1 cellular context compared by ENCODE assay signal in the genomic region with DNA sequence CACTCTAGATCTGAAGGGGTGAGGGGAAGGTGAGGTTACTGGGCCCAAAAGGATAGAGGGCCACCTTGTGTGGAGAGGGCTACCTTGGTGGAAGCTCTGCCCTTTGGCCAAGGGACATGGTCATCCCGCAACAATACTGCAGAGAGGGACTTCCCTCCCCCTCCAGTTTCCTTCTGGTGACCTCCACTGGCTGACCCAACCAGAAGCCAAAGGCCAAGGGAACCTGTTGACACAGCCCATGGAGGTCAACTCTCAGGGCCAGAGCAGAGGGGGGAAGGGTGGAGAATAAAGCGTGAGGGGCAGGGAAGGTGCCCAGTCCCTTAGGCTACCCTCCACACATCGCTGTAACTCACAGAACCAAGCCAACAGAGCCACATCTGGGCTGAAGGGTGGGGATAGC.
TF ChIP-seq lines count a peak whose summit lies in the region.

No MANE protein-coding gene starts in this region.

TF ChIP-seq in HepG2, 621 proteins besides CTCF, POLR2A, EP300 and RAD21 (continued from another document and continues in another):
- TF ChIP-seq KDM2A (CRISPR knock-in tag; IDR thresholded peaks at IDR 0.05; ENCODE audit: borderline replicate concordance, low read depth) (no peak), ZNF510 (CRISPR knock-in tag; IDR thresholded peaks at IDR 0.05; ENCODE audit: low read depth) (no peak), ARHGAP35 (CRISPR knock-in tag; IDR thresholded peaks at IDR 0.05; ENCODE audit: borderline replicate concordance) (no peak), IRF2 (CRISPR knock-in tag; IDR thresholded peaks at IDR 0.05) (peak; percentile 69; the same call in 1 of the 2 replicates), ZBTB25 (CRISPR knock-in tag; IDR thresholded peaks at IDR 0.05) (no peak), NCOA5 (CRISPR knock-in tag; IDR thresholded peaks at IDR 0.05) (no peak), DNMT3B (CRISPR knock-in tag; conservative IDR thresholded peaks at IDR 0.05) (no peak), FOXC1 (CRISPR knock-in tag; IDR thresholded peaks at IDR 0.05; ENCODE audit: borderline replicate concordance) (no peak), ZNF468 (CRISPR knock-in tag; IDR thresholded peaks at IDR 0.05) (no peak), SNAI1 (CRISPR knock-in tag; IDR thresholded peaks at IDR 0.05; ENCODE audit: borderline replicate concordance) (no peak), DDIT3 (CRISPR knock-in tag; IDR thresholded peaks at IDR 0.05) (no peak), BHLHE40 (IDR thresholded peaks at IDR 0.05; ENCODE audit: low read length) (no peak), HNF4G (IDR thresholded peaks at IDR 0.05; ENCODE audit: borderline replicate concordance, low read depth, low read length) (peak; percentile 82), HNF4G (CRISPR knock-in tag; IDR thresholded peaks at IDR 0.05; ENCODE audit: borderline replicate concordance, low read depth) (peak; percentile 59; the same call in 1 of the 2 replicates), HDAC6 (IDR thresholded peaks at IDR 0.05; ENCODE audit: low read depth, low read length) (no peak), ZNF274 (CRISPR knock-in tag; IDR thresholded peaks at IDR 0.05) (no peak), YEATS4 (CRISPR knock-in tag; IDR thresholded peaks at IDR 0.05; ENCODE audit: borderline replicate concordance) (no peak), ZNF746 (CRISPR knock-in tag; IDR thresholded peaks at IDR 0.05) (no peak), KDM5A (IDR thresholded peaks at IDR 0.05; ENCODE audit: borderline replicate concordance, low read length) (no peak), POLR2AphosphoS5 (IDR thresholded peaks at IDR 0.05; ENCODE audit: low read depth, low read length) (no peak), ZNF644 (CRISPR knock-in tag; IDR thresholded peaks at IDR 0.05; ENCODE audit: low read depth) (peak; percentile 50; the same call in 1 of the 2 replicates), ARID5B (CRISPR knock-in tag; IDR thresholded peaks at IDR 0.05) (peak; percentile 78), HNF4A (CRISPR knock-in tag; IDR thresholded peaks at IDR 0.05) (peak; percentile 90), ZMAT3 (CRISPR knock-in tag; conservative IDR thresholded peaks at IDR 0.05) (no peak), ZNF747 (CRISPR knock-in tag; IDR thresholded peaks at IDR 0.05; ENCODE audit: borderline replicate concordance) (no peak), SOX13 (IDR thresholded peaks at IDR 0.05) (no peak), SOX13 (CRISPR knock-in tag; conservative IDR thresholded peaks at IDR 0.05 in 1 of 2, IDR thresholded peaks at IDR 0.05 in 1 of 2) (peak in 1 of 2 experiments; percentile 70; a peak in 2 of 4 replicates), ZC3H13 (CRISPR knock-in tag; IDR thresholded peaks at IDR 0.05) (no peak), KDM1A (CRISPR knock-in tag; IDR thresholded peaks at IDR 0.05) (no peak), CEBPB (IDR thresholded peaks at IDR 0.05; ENCODE audit: borderline replicate concordance, low read depth, low read length) (no peak), MAFF (IDR thresholded peaks at IDR 0.05; ENCODE audit: low read depth, low read length) (no peak), TOE1 (CRISPR knock-in tag; IDR thresholded peaks at IDR 0.05) (no peak), EEA1 (CRISPR knock-in tag; IDR thresholded peaks at IDR 0.05; ENCODE audit: borderline replicate concordance) (no peak)
- TF ChIP-seq, protein P1, sequence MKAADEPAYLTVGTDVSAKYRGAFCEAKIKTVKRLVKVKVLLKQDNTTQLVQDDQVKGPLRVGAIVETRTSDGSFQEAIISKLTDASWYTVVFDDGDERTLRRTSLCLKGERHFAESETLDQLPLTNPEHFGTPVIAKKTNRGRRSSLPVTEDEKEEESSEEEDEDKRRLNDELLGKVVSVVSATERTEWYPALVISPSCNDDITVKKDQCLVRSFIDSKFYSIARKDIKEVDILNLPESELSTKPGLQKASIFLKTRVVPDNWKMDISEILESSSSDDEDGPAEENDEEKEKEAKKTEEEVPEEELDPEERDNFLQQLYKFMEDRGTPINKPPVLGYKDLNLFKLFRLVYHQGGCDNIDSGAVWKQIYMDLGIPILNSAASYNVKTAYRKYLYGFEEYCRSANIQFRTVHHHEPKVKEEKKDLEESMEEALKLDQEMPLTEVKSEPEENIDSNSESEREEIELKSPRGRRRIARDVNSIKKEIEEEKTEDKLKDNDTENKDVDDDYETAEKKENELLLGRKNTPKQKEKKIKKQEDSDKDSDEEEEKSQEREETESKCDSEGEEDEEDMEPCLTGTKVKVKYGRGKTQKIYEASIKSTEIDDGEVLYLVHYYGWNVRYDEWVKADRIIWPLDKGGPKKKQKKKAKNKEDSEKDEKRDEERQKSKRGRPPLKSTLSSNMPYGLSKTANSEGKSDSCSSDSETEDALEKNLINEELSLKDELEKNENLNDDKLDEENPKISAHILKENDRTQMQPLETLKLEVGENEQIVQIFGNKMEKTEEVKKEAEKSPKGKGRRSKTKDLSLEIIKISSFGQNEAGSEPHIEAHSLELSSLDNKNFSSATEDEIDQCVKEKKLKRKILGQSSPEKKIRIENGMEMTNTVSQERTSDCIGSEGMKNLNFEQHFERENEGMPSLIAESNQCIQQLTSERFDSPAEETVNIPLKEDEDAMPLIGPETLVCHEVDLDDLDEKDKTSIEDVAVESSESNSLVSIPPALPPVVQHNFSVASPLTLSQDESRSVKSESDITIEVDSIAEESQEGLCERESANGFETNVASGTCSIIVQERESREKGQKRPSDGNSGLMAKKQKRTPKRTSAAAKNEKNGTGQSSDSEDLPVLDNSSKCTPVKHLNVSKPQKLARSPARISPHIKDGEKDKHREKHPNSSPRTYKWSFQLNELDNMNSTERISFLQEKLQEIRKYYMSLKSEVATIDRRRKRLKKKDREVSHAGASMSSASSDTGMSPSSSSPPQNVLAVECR (CRISPR knock-in tag; IDR thresholded peaks at IDR 0.05; ENCODE audit: borderline replicate concordance): peak; percentile 33; the same call in 1 of the 2 replicates
- TF ChIP-seq, protein P2, sequence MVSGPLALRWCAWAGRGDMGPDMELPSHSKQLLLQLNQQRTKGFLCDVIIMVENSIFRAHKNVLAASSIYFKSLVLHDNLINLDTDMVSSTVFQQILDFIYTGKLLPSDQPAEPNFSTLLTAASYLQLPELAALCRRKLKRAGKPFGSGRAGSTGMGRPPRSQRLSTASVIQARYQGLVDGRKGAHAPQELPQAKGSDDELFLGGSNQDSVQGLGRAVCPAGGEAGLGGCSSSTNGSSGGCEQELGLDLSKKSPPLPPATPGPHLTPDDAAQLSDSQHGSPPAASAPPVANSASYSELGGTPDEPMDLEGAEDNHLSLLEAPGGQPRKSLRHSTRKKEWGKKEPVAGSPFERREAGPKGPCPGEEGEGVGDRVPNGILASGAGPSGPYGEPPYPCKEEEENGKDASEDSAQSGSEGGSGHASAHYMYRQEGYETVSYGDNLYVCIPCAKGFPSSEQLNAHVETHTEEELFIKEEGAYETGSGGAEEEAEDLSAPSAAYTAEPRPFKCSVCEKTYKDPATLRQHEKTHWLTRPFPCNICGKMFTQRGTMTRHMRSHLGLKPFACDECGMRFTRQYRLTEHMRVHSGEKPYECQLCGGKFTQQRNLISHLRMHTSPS (CRISPR knock-in tag; IDR thresholded peaks at IDR 0.05; ENCODE audit: low read depth): peak; percentile 44; the same call in 1 of the 2 replicates
- TF ChIP-seq, protein P3, sequence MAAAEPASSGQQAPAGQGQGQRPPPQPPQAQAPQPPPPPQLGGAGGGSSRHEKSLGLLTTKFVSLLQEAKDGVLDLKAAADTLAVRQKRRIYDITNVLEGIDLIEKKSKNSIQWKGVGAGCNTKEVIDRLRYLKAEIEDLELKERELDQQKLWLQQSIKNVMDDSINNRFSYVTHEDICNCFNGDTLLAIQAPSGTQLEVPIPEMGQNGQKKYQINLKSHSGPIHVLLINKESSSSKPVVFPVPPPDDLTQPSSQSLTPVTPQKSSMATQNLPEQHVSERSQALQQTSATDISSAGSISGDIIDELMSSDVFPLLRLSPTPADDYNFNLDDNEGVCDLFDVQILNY (CRISPR knock-in tag; conservative IDR thresholded peaks at IDR 0.05): no peak
- TF ChIP-seq, protein P4, sequence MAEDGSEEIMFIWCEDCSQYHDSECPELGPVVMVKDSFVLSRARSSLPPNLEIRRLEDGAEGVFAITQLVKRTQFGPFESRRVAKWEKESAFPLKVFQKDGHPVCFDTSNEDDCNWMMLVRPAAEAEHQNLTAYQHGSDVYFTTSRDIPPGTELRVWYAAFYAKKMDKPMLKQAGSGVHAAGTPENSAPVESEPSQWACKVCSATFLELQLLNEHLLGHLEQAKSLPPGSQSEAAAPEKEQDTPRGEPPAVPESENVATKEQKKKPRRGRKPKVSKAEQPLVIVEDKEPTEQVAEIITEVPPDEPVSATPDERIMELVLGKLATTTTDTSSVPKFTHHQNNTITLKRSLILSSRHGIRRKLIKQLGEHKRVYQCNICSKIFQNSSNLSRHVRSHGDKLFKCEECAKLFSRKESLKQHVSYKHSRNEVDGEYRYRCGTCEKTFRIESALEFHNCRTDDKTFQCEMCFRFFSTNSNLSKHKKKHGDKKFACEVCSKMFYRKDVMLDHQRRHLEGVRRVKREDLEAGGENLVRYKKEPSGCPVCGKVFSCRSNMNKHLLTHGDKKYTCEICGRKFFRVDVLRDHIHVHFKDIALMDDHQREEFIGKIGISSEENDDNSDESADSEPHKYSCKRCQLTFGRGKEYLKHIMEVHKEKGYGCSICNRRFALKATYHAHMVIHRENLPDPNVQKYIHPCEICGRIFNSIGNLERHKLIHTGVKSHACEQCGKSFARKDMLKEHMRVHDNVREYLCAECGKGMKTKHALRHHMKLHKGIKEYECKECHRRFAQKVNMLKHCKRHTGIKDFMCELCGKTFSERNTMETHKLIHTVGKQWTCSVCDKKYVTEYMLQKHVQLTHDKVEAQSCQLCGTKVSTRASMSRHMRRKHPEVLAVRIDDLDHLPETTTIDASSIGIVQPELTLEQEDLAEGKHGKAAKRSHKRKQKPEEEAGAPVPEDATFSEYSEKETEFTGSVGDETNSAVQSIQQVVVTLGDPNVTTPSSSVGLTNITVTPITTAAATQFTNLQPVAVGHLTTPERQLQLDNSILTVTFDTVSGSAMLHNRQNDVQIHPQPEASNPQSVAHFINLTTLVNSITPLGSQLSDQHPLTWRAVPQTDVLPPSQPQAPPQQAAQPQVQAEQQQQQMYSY (CRISPR knock-in tag; IDR thresholded peaks at IDR 0.05): no peak
- TF ChIP-seq, protein P5, sequence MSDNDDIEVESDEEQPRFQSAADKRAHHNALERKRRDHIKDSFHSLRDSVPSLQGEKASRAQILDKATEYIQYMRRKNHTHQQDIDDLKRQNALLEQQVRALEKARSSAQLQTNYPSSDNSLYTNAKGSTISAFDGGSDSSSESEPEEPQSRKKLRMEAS (IDR thresholded peaks at IDR 0.05): peak; percentile 43; the same call in 1 of the 2 replicates
- TF ChIP-seq, protein P6, sequence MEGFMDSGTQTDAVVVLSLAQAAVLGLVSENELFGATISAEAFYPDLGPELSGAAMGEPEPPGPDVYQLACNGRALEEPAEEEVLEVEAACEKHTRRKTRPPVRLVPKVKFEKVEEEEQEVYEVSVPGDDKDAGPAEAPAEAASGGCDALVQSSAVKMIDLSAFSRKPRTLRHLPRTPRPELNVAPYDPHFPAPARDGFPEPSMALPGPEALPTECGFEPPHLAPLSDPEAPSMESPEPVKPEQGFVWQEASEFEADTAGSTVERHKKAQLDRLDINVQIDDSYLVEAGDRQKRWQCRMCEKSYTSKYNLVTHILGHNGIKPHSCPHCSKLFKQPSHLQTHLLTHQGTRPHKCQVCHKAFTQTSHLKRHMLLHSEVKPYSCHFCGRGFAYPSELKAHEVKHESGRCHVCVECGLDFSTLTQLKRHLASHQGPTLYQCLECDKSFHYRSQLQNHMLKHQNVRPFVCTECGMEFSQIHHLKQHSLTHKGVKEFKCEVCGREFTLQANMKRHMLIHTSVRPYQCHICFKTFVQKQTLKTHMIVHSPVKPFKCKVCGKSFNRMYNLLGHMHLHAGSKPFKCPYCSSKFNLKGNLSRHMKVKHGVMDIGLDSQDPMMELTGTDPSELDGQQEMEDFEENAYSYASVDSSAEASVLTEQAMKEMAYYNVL (CRISPR knock-in tag; IDR thresholded peaks at IDR 0.05; ENCODE audit: borderline replicate concordance): no peak
